ENCODE assay signal across 15 cellular contexts in genomic region chr9:135968083-135968476, GRCh38. TPM values are rescaled to one million over a fixed set of nuclear protein-coding genes. Genes with fewer than 3 reads are reported as not detected.
DNase-seq lines count a peak whose midpoint lies in the region; ATAC-seq and TF ChIP-seq lines count a peak whose summit lies in the region.
"Had no signal": no experiment of that assay in that cellular context is flagged by ENCODE, and none has a peak within 500 bp of the region (broad histone marks: within the 10 kb centered on the region; RNA-seq: fewer than 3 reads in every experiment).

No MANE protein-coding gene starts in this region.

- peak overlapping the region; percentile 63 for H3K27ac Mint-ChIP-seq in T-helper 17 cell
- H3K27ac Mint-ChIP-seq in naive thymus-derived CD4-positive, alpha-beta T cell = peak overlapping the region in 6 of 9 donors; percentile 25 to 87 (median 51)
- H3K27ac Mint-ChIP-seq in activated T-helper 1 cell treated with anti-CD3 and anti-CD28 coated beads, Interleukin-12 subunit alpha, Interleukin-12 subunit beta, Interleukin-2, Interleukin-4 antibody, amounts not matched to agents 30 ng/mL and 10 ng/mL and 1 ng/mL, durations not matched to agents 14 hours and 24 hours and 36 hours = no peak overlapping the region
- H3K27ac Mint-ChIP-seq: activated naive CD4-positive, alpha-beta T cell treated with anti-CD3 and anti-CD28 coated beads, Interleukin-2, amount 10 ng/mL, durations not matched to agents 7 days and 5 days had no signal

- H3K4me1 ChIP-seq in A673 (ENCODE audit: insufficient read depth, low read length, poor library complexity, severe bottlenecking) = peaks cover 52% of the 10 kb centered on the region
- peaks cover 4 to 8% of the 10 kb centered on the region in 2 donors for H3K4me1 ChIP-seq in naive thymus-derived CD4-positive, alpha-beta T cell (ENCODE audit: control insufficient read depth in 2 of 2, insufficient read depth in 2 of 2, low read length in 2 of 2)
- H3K4me1 ChIP-seq in prostate gland (replicated peaks) = no peaks in the 10 kb centered on the region
- H3K4me1 ChIP-seq: SJCRH30 had no signal

- POLR2A ChIA-PET in A673 (lab: Charles Lee; ENCODE audit: low non-redundant PET) = interaction anchor here (0.5 kb wide), 1 partner anchor 156 kb away, joined by 7 read pairs; no protein-coding TSS in a partner anchor
- POLR2A ChIA-PET in naive thymus-derived CD4-positive, alpha-beta T cell (lab: Charles Lee) = interaction anchor here (0.7 to 1.2 kb wide), 3 partner anchors 15 to 154 kb away, joined by 3 to 4 read pairs (median 3); no protein-coding TSS in a partner anchor

- H3K9me3 ChIP-seq in A673 (ENCODE audit: low read depth, low read length, poor library complexity, severe bottlenecking) (no peaks in the 10 kb centered on the region), T-helper 17 cell (ENCODE audit: control insufficient read depth, low read length, poor library complexity, severe bottlenecking) (no peaks in the 10 kb centered on the region), prostate gland (no peaks in the 10 kb centered on the region)
- no peaks in the 10 kb centered on the region for H3K9me3 ChIP-seq in naive thymus-derived CD4-positive, alpha-beta T cell (ENCODE audit: control insufficient read depth in 2 of 3, low read length in 3 of 3)
- H3K9me3 ChIP-seq: Caco-2, pancreas, SJCRH30, transverse colon had no signal

- H3K4me1 Mint-ChIP-seq in T-helper 17 cell = peaks cover 8% of the 10 kb centered on the region
- peaks cover 6 to 12% (median 8%) of the 10 kb centered on the region in 7 donors for H3K4me1 Mint-ChIP-seq in naive thymus-derived CD4-positive, alpha-beta T cell
- peaks cover 9% of the 10 kb centered on the region for H3K4me1 Mint-ChIP-seq in activated T-helper 1 cell treated with anti-CD3 and anti-CD28 coated beads, Interleukin-12 subunit alpha, Interleukin-12 subunit beta, Interleukin-2, Interleukin-4 antibody, amounts not matched to agents 30 ng/mL and 10 ng/mL and 1 ng/mL, durations not matched to agents 14 hours and 24 hours and 36 hours (ENCODE audit: low read depth)

- DNase-seq in A673 (ENCODE audit: low spot score) (peak; percentile 69), Daoy (ENCODE audit: low read depth) (peak; percentile 64), T-helper 17 cell (no peak), cerebellar nuclear complex (lab: John Stamatoyannopoulos, UW) (no peak), T-helper 2 cell (no peak), prostate gland (ENCODE audit: low spot score) (no peak)
- DNase-seq in naive thymus-derived CD4-positive, alpha-beta T cell = no peak
- DNase-seq in activated T-helper 1 cell treated with anti-CD3 and anti-CD28 coated beads, Interleukin-12 subunit alpha, Interleukin-12 subunit beta, Interleukin-2, Interleukin-4 antibody, amounts not matched to agents 30 ng/mL and 10 ng/mL and 1 ng/mL, durations not matched to agents 14 hours and 24 hours and 36 hours (ENCODE audit: low spot score) = no peak

- TF ChIP-seq POLR2A in prostate gland (IDR thresholded peaks at IDR 0.05) = no peak

- H3K4me3 ChIP-seq in A673 (ENCODE audit: low read depth, low read length, poor library complexity, severe bottlenecking) = no peak overlapping the region
- H3K4me3 ChIP-seq in naive thymus-derived CD4-positive, alpha-beta T cell (ENCODE audit: low read length) = no peak overlapping the region
- no peak overlapping the region for H3K4me3 ChIP-seq in prostate gland
- H3K4me3 ChIP-seq: pancreas, SJCRH30, transverse colon had no signal

- 51% methylated on average over 5 of the region's 5 CpGs for WGBS in prostate gland

- no peaks in the 10 kb centered on the region for H3K27me3 ChIP-seq in A673 (replicated peaks; ENCODE audit: insufficient read depth, low read depth, low read length, poor library complexity)
- H3K27me3 ChIP-seq in naive thymus-derived CD4-positive, alpha-beta T cell (ENCODE audit: control insufficient read depth in 2 of 2, insufficient read depth in 2 of 2, low read length in 2 of 2) = no peaks in the 10 kb centered on the region
- H3K27me3 ChIP-seq in prostate gland (replicated peaks; ENCODE audit: insufficient read depth) = no peaks in the 10 kb centered on the region
- H3K27me3 ChIP-seq: pancreas, transverse colon had no signal

- no peaks in the 10 kb centered on the region for H3K36me3 ChIP-seq in A673 (ENCODE audit: insufficient read depth, low read length, poor library complexity, severe bottlenecking)
- no peaks in the 10 kb centered on the region for H3K36me3 ChIP-seq in naive thymus-derived CD4-positive, alpha-beta T cell (ENCODE audit: control insufficient read depth in 2 of 3, insufficient read depth in 3 of 3, low read length in 3 of 3)
- H3K36me3 ChIP-seq in prostate gland = no peaks in the 10 kb centered on the region
- H3K36me3 ChIP-seq: pancreas, SJCRH30, transverse colon, WERI-Rb-1 had no signal

- ATAC-seq in T-helper 17 cell = no peak
- ATAC-seq in naive thymus-derived CD4-positive, alpha-beta T cell = no peak

- H3K27ac ChIP-seq in A673 (ENCODE audit: low read depth, low read length, poor library complexity, severe bottlenecking) (peak overlapping the region; percentile 98), prostate gland (no peak overlapping the region)
- H3K27ac ChIP-seq in naive thymus-derived CD4-positive, alpha-beta T cell (ENCODE audit: low read depth, low read length) = no peak overlapping the region
- H3K27ac ChIP-seq: SJCRH30, transverse colon, WERI-Rb-1 had no signal

- CTCF ChIA-PET in A673 (lab: Charles Lee) = interaction anchor here (1.0 to 2.0 kb wide), 3 partner anchors 62 to 299 kb away, joined by 3 to 13 read pairs (median 4); no protein-coding TSS in a partner anchor
- CTCF ChIA-PET in naive thymus-derived CD4-positive, alpha-beta T cell (lab: Charles Lee) = interaction anchor here (1.1 to 4.4 kb wide), 3 partner anchors 150 to 158 kb away, joined by 3 to 47 read pairs (median 5); no protein-coding TSS in a partner anchor

- BruUV-seq in A673 (replicated peaks; lab: Mats Ljungman, UMichigan) = no TSS peak

- TF ChIP-seq CTCF in A673 (conservative IDR thresholded peaks at IDR 0.05; ENCODE audit: low read depth, low read length) (no peak), prostate gland (IDR thresholded peaks at IDR 0.05) (no peak)

- H3K27me3 Mint-ChIP-seq in T-helper 17 cell = peaks cover 10% of the 10 kb centered on the region
- H3K27me3 Mint-ChIP-seq in naive thymus-derived CD4-positive, alpha-beta T cell = peaks cover 0 to 11% (median 3%) of the 10 kb centered on the region in 5 donors
- peaks cover 6% of the 10 kb centered on the region for H3K27me3 Mint-ChIP-seq in activated T-helper 1 cell treated with anti-CD3 and anti-CD28 coated beads, Interleukin-12 subunit alpha, Interleukin-12 subunit beta, Interleukin-2, Interleukin-4 antibody, amounts not matched to agents 30 ng/mL and 10 ng/mL and 1 ng/mL, durations not matched to agents 14 hours and 24 hours and 36 hours (ENCODE audit: insufficient read depth)

- no peaks in the 10 kb centered on the region for H3K36me3 Mint-ChIP-seq in T-helper 17 cell (ENCODE audit: low read depth)
- H3K36me3 Mint-ChIP-seq in naive thymus-derived CD4-positive, alpha-beta T cell = no peaks in the 10 kb centered on the region
- H3K36me3 Mint-ChIP-seq in activated T-helper 1 cell treated with anti-CD3 and anti-CD28 coated beads, Interleukin-12 subunit alpha, Interleukin-12 subunit beta, Interleukin-2, Interleukin-4 antibody, amounts not matched to agents 30 ng/mL and 10 ng/mL and 1 ng/mL, durations not matched to agents 14 hours and 24 hours and 36 hours (ENCODE audit: low read depth) = no peaks in the 10 kb centered on the region
- H3K36me3 Mint-ChIP-seq: activated naive CD4-positive, alpha-beta T cell treated with anti-CD3 and anti-CD28 coated beads, Interleukin-2, amount 10 ng/mL, durations not matched to agents 7 days and 5 days had no signal

- intact Hi-C loops in A673 (cut with micrococcal nuclease; ENCODE audit: unreplicated experiment) (loop anchor here (5.0 to 10.0 kb wide), 2 partner anchors 84 to 257 kb away; no protein-coding TSS in a partner anchor), prostate gland (cut with DNase I) (loop anchor here (10.0 kb wide), 2 partner anchors 103 to 363 kb away; no protein-coding TSS in a partner anchor)
- intact Hi-C loops in naive thymus-derived CD4-positive, alpha-beta T cell (cut with micrococcal nuclease) = loop anchor here in 1 of 2 donors (10.0 kb wide), 1 partner anchor 277 kb away; the partner anchor contains the start of gene QSOX2
- intact Hi-C loops in activated T-helper 1 cell treated with anti-CD3 and anti-CD28 coated beads, Interleukin-12 subunit alpha, Interleukin-12 subunit beta, Interleukin-2, Interleukin-4 antibody, amounts not matched to agents 30 ng/mL and 10 ng/mL and 1 ng/mL, durations not matched to agents 14 hours and 24 hours and 36 hours (cut with micrococcal nuclease) = loop anchor here (10.0 kb wide), 2 partner anchors 277 to 363 kb away; partner anchors contain the start of gene QSOX2

- H3K4me3 Mint-ChIP-seq in T-helper 17 cell = peak overlapping the region; percentile 39
- peak overlapping the region in 4 of 10 donors; percentile 5 to 54 (median 36) for H3K4me3 Mint-ChIP-seq in naive thymus-derived CD4-positive, alpha-beta T cell
- H3K4me3 Mint-ChIP-seq in activated T-helper 1 cell treated with anti-CD3 and anti-CD28 coated beads, Interleukin-12 subunit alpha, Interleukin-12 subunit beta, Interleukin-2, Interleukin-4 antibody, amounts not matched to agents 30 ng/mL and 10 ng/mL and 1 ng/mL, durations not matched to agents 14 hours and 24 hours and 36 hours = no peak overlapping the region
- H3K4me3 Mint-ChIP-seq: activated naive CD4-positive, alpha-beta T cell treated with anti-CD3 and anti-CD28 coated beads, Interleukin-2, amount 10 ng/mL, durations not matched to agents 7 days and 5 days; T-helper 2 cell treated with Interferon-gamma antibody and Interleukin-4, amounts not matched to agents 5 μg/mL and 100 μg/mL, for 36 hours had no signal

- peaks cover 0 to 7% (median 0%) of the 10 kb centered on the region in 11 donors for H3K9me3 Mint-ChIP-seq in naive thymus-derived CD4-positive, alpha-beta T cell
- H3K9me3 Mint-ChIP-seq in activated T-helper 1 cell treated with anti-CD3 and anti-CD28 coated beads, Interleukin-12 subunit alpha, Interleukin-12 subunit beta, Interleukin-2, Interleukin-4 antibody, amounts not matched to agents 30 ng/mL and 10 ng/mL and 1 ng/mL, durations not matched to agents 14 hours and 24 hours and 36 hours = no peaks in the 10 kb centered on the region
- H3K9me3 Mint-ChIP-seq: activated naive CD4-positive, alpha-beta T cell treated with anti-CD3 and anti-CD28 coated beads, Interleukin-2, amount 10 ng/mL, durations not matched to agents 7 days and 5 days; T-helper 2 cell treated with Interferon-gamma antibody and Interleukin-4, amounts not matched to agents 5 μg/mL and 100 μg/mL, for 36 hours had no signal

RNA-seq across cellular contexts. Expression of gene UBAC1, which starts 6.9 kb away (rescaled TPM):
- total RNA-seq in A673 (2021) = 58.2 and 63.8 TPM in 2 replicates
- total RNA-seq in Daoy (2014; rRNA removed; shearing (Covaris generic)) = 63.1 and 66.3 TPM in 2 replicates
- total RNA-seq in T-helper 17 cell = 10 to 100 TPM; 23.2 to 23.7 TPM
- total RNA-seq in naive thymus-derived CD4-positive, alpha-beta T cell = 10 to 100 TPM; 28.6 to 36.1 (median 32.2) TPM
- polyA plus RNA-seq in naive thymus-derived CD4-positive, alpha-beta T cell = 10 to 100 TPM; 19.6 to 24.8 TPM
- total RNA-seq in activated T-helper 1 cell treated with anti-CD3 and anti-CD28 coated beads, Interleukin-12 subunit alpha, Interleukin-12 subunit beta, Interleukin-2, Interleukin-4 antibody, amounts not matched to agents 30 ng/mL and 10 ng/mL and 1 ng/mL, durations not matched to agents 14 hours and 24 hours and 36 hours = 41.9 and 42.0 TPM in 2 replicates
- total RNA-seq in prostate gland = 10 to 100 TPM; 53.7 to 59.1 TPM

Comparison
In these comparisons a context has a peak if more than half of its experiments do, and no peak if none do; other contexts are left out.
1. DNase-seq: peak in A673 (single experiment) and Daoy (single experiment); none in T-helper 17 cell (0 of 3), naive thymus-derived CD4-positive, alpha-beta T cell (0 of 9), cerebellar nuclear complex (0 of 2), T-helper 2 cell (0 of 5), activated T-helper 1 cell treated with anti-CD3 and anti-CD28 coated beads, Interleukin-12 subunit alpha, Interleukin-12 subunit beta, Interleukin-2, Interleukin-4 antibody, amounts not matched to agents 30 ng/mL and 10 ng/mL and 1 ng/mL, durations not matched to agents 14 hours and 24 hours and 36 hours (single experiment) and prostate gland (single experiment).